ENCODE assay signal across 8 cellular contexts in genomic region chr2:54331095-54331835, GRCh38.
A peak's percentile ranks its signal among the peaks of the same experiment; 100 is the strongest.
DNase-seq lines count a peak whose midpoint lies in the region; ATAC-seq and TF ChIP-seq lines count a peak whose summit lies in the region.

No MANE protein-coding gene starts in this region.

- H4K20me1 ChIP-seq in IMR-90 (ENCODE audit: insufficient read depth, low read length): no peaks in the 10 kb centered on the region; the same call in 1 of the 2 replicates

- DNase-seq in GM13977 (ENCODE audit: low spot score) (peak; percentile 14), IMR-90 (no peak), breast epithelium (ENCODE audit: low spot score in 2 of 2) (no peak), mesothelial cell of epicardium (ENCODE audit: low spot score in 2 of 2, unreplicated experiment in 2 of 2) (no peak), NCI-H2107 (lab: John Stamatoyannopoulos, UW) (no peak), NCI-H1436 treated with DMSO at 0.1 percent for 48 hours (lab: John Stamatoyannopoulos, UW) (no peak), cortex of kidney (lab: John Stamatoyannopoulos, UW) (no peak)

- 0 out of 2 replicates have a peak overlapping the region, but pooled peaks have one; percentile 0 for H3K27ac ChIP-seq in IMR-90 (ENCODE audit: insufficient read depth, low read length)
- H3K27ac ChIP-seq in breast epithelium: peak overlapping the region; percentile 94 to 98

- peak overlapping the region; percentile 73 for H3K4ac ChIP-seq in IMR-90 (ENCODE audit: low read depth, low read length)

- H3K18ac ChIP-seq in IMR-90 (ENCODE audit: low read depth, low read length): 0 out of 2 replicates have a peak overlapping the region, but pooled peaks have one; percentile 15

- H3K4me1 Mint-ChIP-seq in mesothelial cell of epicardium: peaks cover 5% of the 10 kb centered on the region

- peak overlapping the region; percentile 71; the same call in 1 of the 2 replicates for H2BK120ac ChIP-seq in IMR-90 (ENCODE audit: low read depth, low read length)

- peak overlapping the region; percentile 9; the same call in 1 of the 3 replicates for H2BK15ac ChIP-seq in IMR-90 (ENCODE audit: low read depth, low read length)

- H3K27me3 ChIP-seq in IMR-90 (ENCODE audit: control insufficient read depth, insufficient read depth, low read length) (no peaks in the 10 kb centered on the region), breast epithelium (no peaks in the 10 kb centered on the region)

- WGBS in IMR-90 (ENCODE audit: extremely low coverage in 2 of 2, insufficient read length in 1 of 2), 2 experiments: 45% methylated on average over 5 of the region's 14 CpGs; no CpG with 5 or more reads in 1 of the 2 experiments

- H2BK20ac ChIP-seq in IMR-90 (ENCODE audit: low read depth, low read length): no peak overlapping the region

- ATAC-seq in IMR-90 (ENCODE audit: low read depth) (no peak), GM21619 (IDR thresholded peaks at IDR 0.05; ENCODE audit: unreplicated experiment) (no peak)

- 0 out of 2 replicates have a peak overlapping the region, but pooled peaks have one; percentile 0 for H4K5ac ChIP-seq in IMR-90 (ENCODE audit: low read depth, low read length)

- H3K27ac Mint-ChIP-seq in mesothelial cell of epicardium: peak overlapping the region; percentile 95

- in situ Hi-C loops in GM13977 (cut with MboI; ENCODE audit: low pct_unique_long_range_greater_than_20kb, low sequenced_read_pairs, unreplicated experiment) (no loop called here), IMR-90 (cut with MboI; ENCODE audit: low sequenced_read_pairs) (no loop called here)

- H3K9me3 ChIP-seq in IMR-90 (ENCODE audit: control insufficient read depth, insufficient read depth, low read length) (no peaks in the 10 kb centered on the region), breast epithelium (no peaks in the 10 kb centered on the region)

- H3K79me1 ChIP-seq in IMR-90 (ENCODE audit: low read depth in 1 of 2, low read length in 2 of 2): peaks cover 0 to 6% of the 10 kb centered on the region in 2 experiments; a peak in 1 of 4 replicates

- no peaks in the 10 kb centered on the region for H3K9me3 Mint-ChIP-seq in mesothelial cell of epicardium

- POLR2A ChIA-PET in IMR-90 (lab: Charles Lee; ENCODE audit: unreplicated experiment): no interaction called here

- no TSS peak for BruUV-seq in IMR-90 (replicated peaks; lab: Mats Ljungman, UMichigan)

- intact Hi-C loops in IMR-90 (cut with micrococcal nuclease): loop anchor here (5.0 to 10.0 kb wide), 3 partner anchors 126 to 241 kb away; partner anchors contain the start of gene SPTBN1
- intact Hi-C loops in breast epithelium (cut with DNase I; ENCODE audit: low total_unique reads): no loop called here

- TF ChIP-seq POLR2A in IMR-90 (IDR thresholded peaks at IDR 0.05; ENCODE audit: low read depth, low read length) (no peak), breast epithelium (IDR thresholded peaks at IDR 0.05) (no peak)

- H4K91ac ChIP-seq in IMR-90 (ENCODE audit: insufficient read depth, low read depth, low read length): 0 out of 2 replicates have a peak overlapping the region, but pooled peaks have one; percentile 5

- peaks cover 6% of the 10 kb centered on the region for H3K9me1 ChIP-seq in IMR-90 (ENCODE audit: insufficient read depth, low read length)

- H2AK9ac ChIP-seq in IMR-90 (replicated peaks; ENCODE audit: low read depth, low read length, poor library complexity): peak overlapping the region; percentile 61

- H4K8ac ChIP-seq in IMR-90 (ENCODE audit: low read depth in 2 of 2, low read length in 2 of 2): peak overlapping the region in 1 of 2 experiments; percentile 77; a peak in 3 of 4 replicates

- H3K27me3 Mint-ChIP-seq in mesothelial cell of epicardium (ENCODE audit: low read depth): peaks cover 3% of the 10 kb centered on the region

- peak overlapping the region; percentile 95 for H2AFZ ChIP-seq in IMR-90 (replicated peaks; ENCODE audit: low read length, poor library complexity)

- dilution Hi-C loops in IMR-90 (cut with HindIII; ENCODE audit: low sequenced_read_pairs, unreplicated experiment): no loop called here

- H3K4me3 Mint-ChIP-seq in mesothelial cell of epicardium: peak overlapping the region; percentile 80

- CTCF ChIA-PET in IMR-90 (lab: Yijun Ruan, JAX): no interaction called here

- H2AK5ac ChIP-seq in IMR-90 (ENCODE audit: low read depth, low read length): no peak overlapping the region

- no peak for TF ChIP-seq CTCF in GM13977 (IDR thresholded peaks at IDR 0.05; ENCODE audit: extremely low read depth, insufficient read depth, missing control alignments)
- no peak for TF ChIP-seq CTCF in IMR-90 (conservative IDR thresholded peaks at IDR 0.05; ENCODE audit: low read depth, low read length)
- no peak for TF ChIP-seq CTCF in breast epithelium (IDR thresholded peaks at IDR 0.05)
- TF ChIP-seq CTCF in mesothelial cell of epicardium (IDR thresholded peaks at IDR 0.05; ENCODE audit: unreplicated experiment): no peak

- peak overlapping the region; percentile 62 for H3K4me2 ChIP-seq in IMR-90 (ENCODE audit: low read depth, low read length)

- H3K9ac ChIP-seq in IMR-90 (ENCODE audit: low read depth, low read length): peak overlapping the region; percentile 11; the same call in 1 of the 2 replicates

- H3K56ac ChIP-seq in IMR-90 (ENCODE audit: extremely low read depth, insufficient read depth, low read length): no peak overlapping the region

- no peaks in the 10 kb centered on the region for H3K36me3 ChIP-seq in IMR-90 (ENCODE audit: control insufficient read depth, insufficient read depth, low read length)
- no peaks in the 10 kb centered on the region for H3K36me3 ChIP-seq in breast epithelium

- no peaks in the 10 kb centered on the region for H3K36me3 Mint-ChIP-seq in mesothelial cell of epicardium

- no peak overlapping the region for H2BK5ac ChIP-seq in IMR-90 (ENCODE audit: low read depth, low read length, poor library complexity, severe bottlenecking)

- TF ChIP-seq RAD21 in IMR-90 (IDR thresholded peaks at IDR 0.05; ENCODE audit: low read length): no peak

- H3K4me1 ChIP-seq in IMR-90 (ENCODE audit: control insufficient read depth, insufficient read depth, low read length): peaks cover 5% of the 10 kb centered on the region
- H3K4me1 ChIP-seq in breast epithelium: peaks cover 0 to 9% of the 10 kb centered on the region in 2 donors

- H3K23ac ChIP-seq in IMR-90 (ENCODE audit: low read depth, low read length): peak overlapping the region; percentile 65; the same call in 1 of the 2 replicates

- H3K4me3 ChIP-seq in IMR-90 (ENCODE audit: insufficient read depth, low read depth, low read length): peak overlapping the region; percentile 78
- peak overlapping the region; percentile 59 to 92 (median 75) for H3K4me3 ChIP-seq in breast epithelium

- H3K14ac ChIP-seq in IMR-90 (replicated peaks; ENCODE audit: low read depth, low read length): peak overlapping the region; percentile 42; the same call in 1 of the 2 replicates

TF ChIP-seq in IMR-90, 13 proteins besides CTCF, POLR2A, EP300 and RAD21:
- TF ChIP-seq CEBPB (IDR thresholded peaks at IDR 0.05; ENCODE audit: low read depth, low read length) (no peak), MXI1 (IDR thresholded peaks at IDR 0.05; ENCODE audit: borderline replicate concordance, low read depth, low read length) (no peak), USF2 (IDR thresholded peaks at IDR 0.05; ENCODE audit: low read depth, low read length) (no peak), SMC3 (IDR thresholded peaks at IDR 0.05; ENCODE audit: low read depth, low read length) (no peak), MAFK (IDR thresholded peaks at IDR 0.05; ENCODE audit: low read depth, low read length) (no peak), ELK1 (IDR thresholded peaks at IDR 0.05; ENCODE audit: borderline replicate concordance, low read depth, low read length) (no peak), CHD1 (IDR thresholded peaks at IDR 0.05; ENCODE audit: low read depth, low read length) (no peak), RCOR1 (IDR thresholded peaks at IDR 0.05; ENCODE audit: insufficient replicate concordance, low read length) (no peak)
